ENCODE assay signal across 1 cellular context in genomic region chr10:101012525-101013364, GRCh38.
TF ChIP-seq lines count a peak whose summit lies in the region.

No MANE protein-coding gene starts in this region.

TF ChIP-seq in HEK293, 187 proteins besides CTCF, POLR2A, EP300 and RAD21 (continued from another document and continues in another):
- TF ChIP-seq ZBTB10 (tag by site-specific recombination; IDR thresholded peaks at IDR 0.05) (0 out of 2 replicates have a peak, but pooled peaks have one; percentile 35), ZBTB20 (tag by site-specific recombination; IDR thresholded peaks at IDR 0.05) (no peak), ZNF23 (tag by site-specific recombination; IDR thresholded peaks at IDR 0.05; ENCODE audit: borderline replicate concordance) (no peak), KLF1 (tag by site-specific recombination; IDR thresholded peaks at IDR 0.05) (0 out of 2 replicates have a peak, but pooled peaks have one; percentile 48), BCL6B (tag by site-specific recombination; IDR thresholded peaks at IDR 0.05) (no peak), ZBTB11 (tag by site-specific recombination; conservative IDR thresholded peaks at IDR 0.05; ENCODE audit: low read depth) (no peak), ZNF510 (tag by site-specific recombination; IDR thresholded peaks at IDR 0.05; ENCODE audit: insufficient replicate concordance) (no peak), HIC1 (tag by site-specific recombination; IDR thresholded peaks at IDR 0.05) (peak; percentile 97), HOXD13 (CRISPR knock-in tag; IDR thresholded peaks at IDR 0.05; ENCODE audit: borderline replicate concordance) (no peak), PRDM2 (tag by site-specific recombination; IDR thresholded peaks at IDR 0.05; ENCODE audit: borderline replicate concordance) (no peak), ZNF473 (tag by site-specific recombination; IDR thresholded peaks at IDR 0.05) (no peak), ZNF48 (tag by site-specific recombination; IDR thresholded peaks at IDR 0.05) (no peak), YY2 (tag by site-specific recombination; IDR thresholded peaks at IDR 0.05) (no peak), ZNF398 (tag by site-specific recombination; IDR thresholded peaks at IDR 0.05) (no peak), ZNF692 (tag by site-specific recombination; IDR thresholded peaks at IDR 0.05) (0 out of 2 replicates have a peak, but pooled peaks have one; percentile 25), ZNF701 (tag by site-specific recombination; IDR thresholded peaks at IDR 0.05) (no peak), IKZF3 (tag by site-specific recombination; IDR thresholded peaks at IDR 0.05) (peak; percentile 33; the same call in 1 of the 2 replicates), HOXC10 (CRISPR knock-in tag; IDR thresholded peaks at IDR 0.05) (no peak), GLI4 (tag by site-specific recombination; IDR thresholded peaks at IDR 0.05) (no peak), SETDB1 (IDR thresholded peaks at IDR 0.05; ENCODE audit: insufficient read length, low read length) (no peak), ZBTB26 (tag by site-specific recombination; optimal IDR thresholded peaks at IDR 0.05) (peak; percentile 15), ZEB2 (tag by site-specific recombination; IDR thresholded peaks at IDR 0.05) (peak; percentile 70; the same call in 1 of the 2 replicates), TRIM28 (IDR thresholded peaks at IDR 0.05; ENCODE audit: borderline replicate concordance, low read length) (0 out of 2 replicates have a peak, but pooled peaks have one; percentile 72), ZNF664 (tag by site-specific recombination; IDR thresholded peaks at IDR 0.05) (no peak), ZBTB17 (tag by site-specific recombination; IDR thresholded peaks at IDR 0.05) (peak; percentile 55; the same call in 1 of the 2 replicates), MYNN (tag by site-specific recombination; IDR thresholded peaks at IDR 0.05; ENCODE audit: borderline replicate concordance) (no peak), ZNF785 (tag by site-specific recombination; IDR thresholded peaks at IDR 0.05) (0 out of 2 replicates have a peak, but pooled peaks have one; percentile 22), ZNF629 (tag by site-specific recombination; IDR thresholded peaks at IDR 0.05) (peak; percentile 26; the same call in 1 of the 2 replicates), ZNF596 (tag by site-specific recombination; IDR thresholded peaks at IDR 0.05) (no peak), ZNF202 (tag by site-specific recombination; IDR thresholded peaks at IDR 0.05; ENCODE audit: borderline replicate concordance) (no peak), ZBTB8A (tag by site-specific recombination; IDR thresholded peaks at IDR 0.05) (0 out of 2 replicates have a peak, but pooled peaks have one; percentile 17), ZNF112 (tag by site-specific recombination; IDR thresholded peaks at IDR 0.05) (no peak), ZNF416 (tag by site-specific recombination; IDR thresholded peaks at IDR 0.05) (no peak), SP7 (tag by site-specific recombination; IDR thresholded peaks at IDR 0.05) (no peak), ZNF302 (tag by site-specific recombination; IDR thresholded peaks at IDR 0.05; ENCODE audit: low read depth) (no peak), ZNF549 (tag by site-specific recombination; IDR thresholded peaks at IDR 0.05) (no peak), ZNF677 (tag by site-specific recombination; IDR thresholded peaks at IDR 0.05) (no peak), KLF9 (tag by site-specific recombination; IDR thresholded peaks at IDR 0.05; ENCODE audit: low read depth) (peak; percentile 65; the same call in 1 of the 2 replicates)
